ENCODE assay signal across 28 cellular contexts in genomic region chr5:149688406-149688805, GRCh38.
"Had no signal": no experiment of that assay in that cellular context is flagged by ENCODE, and none has a peak within 500 bp of the region (broad histone marks: within the 10 kb centered on the region; RNA-seq: fewer than 3 reads in every experiment).

No MANE protein-coding gene starts in this region.

- H3K4me1 Mint-ChIP-seq: immature natural killer cell; neural progenitor cell; stimulated activated naive CD8-positive, alpha-beta T cell treated with anti-CD3 and anti-CD28 coated beads, Interleukin-15, amount 100 ng/mL, for 72 hours had no signal

- H3K4me3 ChIP-seq: coronary artery, esophagus squamous epithelium, lung, neural progenitor cell, smooth muscle cell, suprapubic skin, transverse colon, upper lobe of right lung, vagina had no signal

- H3K9me3 Mint-ChIP-seq: immature natural killer cell; memory B cell; natural killer cell treated with Interleukin-12 subunit alpha and Interleukin-12 subunit beta and Interleukin-15 and Interleukin-18, amount 100 ng/mL, for 72 hours; neural progenitor cell; stimulated activated naive CD8-positive, alpha-beta T cell treated with anti-CD3 and anti-CD28 coated beads, Interleukin-15, amount 100 ng/mL, for 72 hours had no signal

- H3K4me1 ChIP-seq: neural progenitor cell, suprapubic skin, transverse colon, vagina had no signal

- H3K4me3 Mint-ChIP-seq: immature natural killer cell; memory B cell; naive B cell; natural killer cell treated with Interleukin-12 subunit alpha and Interleukin-12 subunit beta and Interleukin-15 and Interleukin-18, amount 100 ng/mL, for 72 hours; neural progenitor cell; stimulated activated naive CD8-positive, alpha-beta T cell treated with anti-CD3 and anti-CD28 coated beads, Interleukin-15, amount 100 ng/mL, for 72 hours had no signal

- DNase-seq: dermis blood vessel endothelial cell; effector memory CD4-positive, alpha-beta T cell; erythroblast; esophagus squamous epithelium; foreskin melanocyte; glutamatergic neuron; hypothalamus; immature natural killer cell; naive B cell; stimulated activated CD4-positive, alpha-beta T cell treated with anti-CD3 and anti-CD28 coated beads, Interleukin-12 subunit alpha, Interleukin-12 subunit beta, amount 100 ng/mL, for 4 hours; stimulated activated CD4-positive, alpha-beta T cell treated with anti-CD3 and anti-CD28 coated beads, Interleukin-1b, Interleukin-23, amount 100 ng/mL, for 48 hours; stimulated activated CD4-positive, alpha-beta T cell treated with anti-CD3 and anti-CD28 coated beads, Interleukin-4, amount 100 ng/mL, for 1 hour; stimulated activated CD8-positive, alpha-beta memory T cell treated with anti-CD3 and anti-CD28 coated beads, Interleukin-4, amount 100 ng/mL, for 48 hours; stimulated activated naive CD4-positive, alpha-beta T cell; stimulated activated naive CD8-positive, alpha-beta T cell treated with anti-CD3 and anti-CD28 coated beads, Interleukin-15, amount 100 ng/mL, for 72 hours; transverse colon; upper lobe of right lung had no signal

- ATAC-seq: natural killer cell treated with Interleukin-12 subunit alpha and Interleukin-12 subunit beta and Interleukin-15 and Interleukin-18, amount 100 ng/mL, for 72 hours; sciatic nerve; stimulated activated naive CD8-positive, alpha-beta T cell treated with anti-CD3 and anti-CD28 coated beads, Interleukin-15, amount 100 ng/mL, for 72 hours had no signal

- H3K36me3 Mint-ChIP-seq: immature natural killer cell; memory B cell; natural killer cell treated with Interleukin-12 subunit alpha and Interleukin-12 subunit beta and Interleukin-15 and Interleukin-18, amount 100 ng/mL, for 72 hours; neural progenitor cell had no signal

- H3K9me3 ChIP-seq: esophagus squamous epithelium, suprapubic skin, transverse colon, upper lobe of right lung, vagina had no signal

- H3K36me3 ChIP-seq: esophagus squamous epithelium, neural progenitor cell, suprapubic skin, transverse colon, upper lobe of right lung, vagina had no signal

- H3K27me3 ChIP-seq: esophagus squamous epithelium, transverse colon, upper lobe of right lung, vagina had no signal

- H3K27ac Mint-ChIP-seq: immature natural killer cell; memory B cell; natural killer cell treated with Interleukin-12 subunit alpha and Interleukin-12 subunit beta and Interleukin-15 and Interleukin-18, amount 100 ng/mL, for 72 hours; neural progenitor cell; progenitor cell of endocrine pancreas; stimulated activated naive CD8-positive, alpha-beta T cell treated with anti-CD3 and anti-CD28 coated beads, Interleukin-15, amount 100 ng/mL, for 72 hours had no signal

- H3K27ac ChIP-seq: coronary artery, esophagus squamous epithelium, neural progenitor cell, parathyroid adenoma, suprapubic skin, transverse colon, upper lobe of right lung, vagina had no signal

- H3K9ac ChIP-seq: neural progenitor cell, parathyroid adenoma had no signal
